9 cellular contexts compared by ENCODE assay signal in genomic region chr18:23574611-23575308, GRCh38. TPM values are rescaled to one million over a fixed set of nuclear protein-coding genes. Genes with fewer than 3 reads are reported as not detected.
A peak's percentile ranks its signal among the peaks of the same experiment; 100 is the strongest.
DNase-seq lines count a peak whose midpoint lies in the region; ATAC-seq and TF ChIP-seq lines count a peak whose summit lies in the region.
"Had no signal": no experiment of that assay in that cellular context is flagged by ENCODE, and none has a peak within 500 bp of the region (broad histone marks: within the 10 kb centered on the region; RNA-seq: fewer than 3 reads in every experiment).

No MANE protein-coding gene starts in this region.

- intact Hi-C loops in activated T-helper 2 cell treated with anti-CD3 and anti-CD28 coated beads, Interferon-gamma antibody, Interleukin-2, Interleukin-4, amounts not matched to agents 10 μg/mL and 5 μg/mL and 100 μg/mL, durations not matched to agents 14 hours and 24 hours and 36 hours (cut with micrococcal nuclease), result no loop called here
- intact Hi-C loops in right lobe of liver (cut with DNase I) (loop anchor here in 1 of 2 donors (10.0 kb wide), 1 partner anchor 50 kb away; no protein-coding TSS in a partner anchor), transverse colon (cut with DNase I; ENCODE audit: low total_unique reads) (no loop called here)

- H3K4me3 Mint-ChIP-seq in activated naive CD4-positive, alpha-beta T cell treated with anti-CD3 and anti-CD28 coated beads, Interleukin-2, amount 10 ng/mL, durations not matched to agents 7 days and 5 days, result peak overlapping the region; percentile 14
- no peak overlapping the region for H3K4me3 Mint-ChIP-seq in activated T-helper 2 cell treated with anti-CD3 and anti-CD28 coated beads, Interferon-gamma antibody, Interleukin-2, Interleukin-4, amounts not matched to agents 10 μg/mL and 5 μg/mL and 100 μg/mL, durations not matched to agents 14 hours and 24 hours and 36 hours (ENCODE audit: low read depth)

- WGBS in right lobe of liver (ENCODE audit: insufficient coverage, low coverage, low lambda C conversion rate, missing lambda C conversion rate), result 68% methylated on average over 2 of the region's 5 CpGs
- WGBS in transverse colon (ENCODE audit: low coverage in 1 of 2), 2 donors, result 53 to 69% methylated on average over 2 to 5 of the region's 5 CpGs

- TF ChIP-seq POLR2A in right lobe of liver (IDR thresholded peaks at IDR 0.05) (no peak), transverse colon (IDR thresholded peaks at IDR 0.05) (no peak)

- TF ChIP-seq EP300 in transverse colon (IDR thresholded peaks at IDR 0.05; ENCODE audit: low read depth), result no peak

- peaks cover 0 to 3% (median 0%) of the 10 kb centered on the region in 4 donors for H3K36me3 ChIP-seq in right lobe of liver
- peaks cover 0 to 13% (median 6%) of the 10 kb centered on the region in 4 donors for H3K36me3 ChIP-seq in transverse colon
- H3K36me3 ChIP-seq in WERI-Rb-1, result no peaks in the 10 kb centered on the region; the same call in 1 of the 2 replicates

- CTCF ChIA-PET in activated naive CD4-positive, alpha-beta T cell treated with anti-CD3 and anti-CD28 coated beads, Interleukin-2, amount 10 ng/mL, durations not matched to agents 7 days and 5 days (lab: Charles Lee), result interaction anchor here (0.9 to 1.4 kb wide), 2 partner anchors 58 to 59 kb away, joined by 3 to 5 read pairs; no protein-coding TSS in a partner anchor

- H3K27ac Mint-ChIP-seq in activated naive CD4-positive, alpha-beta T cell treated with anti-CD3 and anti-CD28 coated beads, Interleukin-2, amount 10 ng/mL, durations not matched to agents 7 days and 5 days, result peak overlapping the region; percentile 89
- H3K27ac Mint-ChIP-seq in activated T-helper 2 cell treated with anti-CD3 and anti-CD28 coated beads, Interferon-gamma antibody, Interleukin-2, Interleukin-4, amounts not matched to agents 10 μg/mL and 5 μg/mL and 100 μg/mL, durations not matched to agents 14 hours and 24 hours and 36 hours, result peak overlapping the region; percentile 77

- TF ChIP-seq CTCF in right lobe of liver (IDR thresholded peaks at IDR 0.05) (no peak), transverse colon (IDR thresholded peaks at IDR 0.05) (no peak), WERI-Rb-1 (IDR thresholded peaks at IDR 0.05; ENCODE audit: low read depth, low read length) (no peak)

- DNase-seq in activated naive CD4-positive, alpha-beta T cell treated with anti-CD3 and anti-CD28 coated beads, Interleukin-2, amount 10 ng/mL, durations not matched to agents 7 days and 5 days, result no peak
- DNase-seq in activated naive CD4-positive, alpha-beta T cell (lab: John Stamatoyannopoulos, UW), result no peak
- DNase-seq in activated T-helper 2 cell treated with anti-CD3 and anti-CD28 coated beads, Interferon-gamma antibody, Interleukin-2, Interleukin-4, amounts not matched to agents 10 μg/mL and 5 μg/mL and 100 μg/mL, durations not matched to agents 14 hours and 24 hours and 36 hours (ENCODE audit: low spot score), result no peak
- DNase-seq in right lobe of liver (no peak), transverse colon (no peak), WERI-Rb-1 (no peak)
- DNase-seq: NCI-H1105 had no signal

- H3K27me3 ChIP-seq in right lobe of liver, result no peaks in the 10 kb centered on the region
- no peaks in the 10 kb centered on the region for H3K27me3 ChIP-seq in transverse colon
- no peaks in the 10 kb centered on the region for H3K27me3 ChIP-seq in WERI-Rb-1 (ENCODE audit: insufficient read depth, low read depth, severe bottlenecking)

- H3K9me3 ChIP-seq in right lobe of liver (no peaks in the 10 kb centered on the region), transverse colon (no peaks in the 10 kb centered on the region), WERI-Rb-1 (ENCODE audit: severe bottlenecking) (no peaks in the 10 kb centered on the region)

- no peak for ATAC-seq in right lobe of liver
- no peak for ATAC-seq in HG02884 (IDR thresholded peaks at IDR 0.05; ENCODE audit: unreplicated experiment)
- no peak for ATAC-seq in HG02759 (IDR thresholded peaks at IDR 0.05; ENCODE audit: unreplicated experiment)

- H3K4me1 Mint-ChIP-seq in activated naive CD4-positive, alpha-beta T cell treated with anti-CD3 and anti-CD28 coated beads, Interleukin-2, amount 10 ng/mL, durations not matched to agents 7 days and 5 days, result peaks cover 59% of the 10 kb centered on the region
- H3K4me1 Mint-ChIP-seq in activated T-helper 2 cell treated with anti-CD3 and anti-CD28 coated beads, Interferon-gamma antibody, Interleukin-2, Interleukin-4, amounts not matched to agents 10 μg/mL and 5 μg/mL and 100 μg/mL, durations not matched to agents 14 hours and 24 hours and 36 hours (ENCODE audit: low read depth), result peaks cover 34% of the 10 kb centered on the region

- H3K4me3 ChIP-seq in right lobe of liver (no peak overlapping the region), transverse colon (no peak overlapping the region), WERI-Rb-1 (ENCODE audit: low read depth, low read length) (no peak overlapping the region)

- peak overlapping the region; percentile 0 to 50 (median 31) for H3K27ac ChIP-seq in right lobe of liver
- peak overlapping the region; percentile 19 to 67 (median 34) for H3K27ac ChIP-seq in transverse colon
- H3K27ac ChIP-seq in WERI-Rb-1, result no peak overlapping the region

- in situ Hi-C loops in transverse colon (cut with MboI; ENCODE audit: low pct_ligation_motif_present in 1 of 4, low pct_unique_long_range_greater_than_20kb in 1 of 4, low sequenced_read_pairs in 3 of 4), result loop anchor here in 1 of 4 donors (5.0 kb wide), 1 partner anchor 52 kb away; no protein-coding TSS in a partner anchor

- H3K9me3 Mint-ChIP-seq in activated naive CD4-positive, alpha-beta T cell treated with anti-CD3 and anti-CD28 coated beads, Interleukin-2, amount 10 ng/mL, durations not matched to agents 7 days and 5 days, result no peaks in the 10 kb centered on the region
- H3K9me3 Mint-ChIP-seq in activated T-helper 2 cell treated with anti-CD3 and anti-CD28 coated beads, Interferon-gamma antibody, Interleukin-2, Interleukin-4, amounts not matched to agents 10 μg/mL and 5 μg/mL and 100 μg/mL, durations not matched to agents 14 hours and 24 hours and 36 hours, result no peaks in the 10 kb centered on the region

- H3K27me3 Mint-ChIP-seq in activated naive CD4-positive, alpha-beta T cell treated with anti-CD3 and anti-CD28 coated beads, Interleukin-2, amount 10 ng/mL, durations not matched to agents 7 days and 5 days, result no peaks in the 10 kb centered on the region
- H3K27me3 Mint-ChIP-seq in activated T-helper 2 cell treated with anti-CD3 and anti-CD28 coated beads, Interferon-gamma antibody, Interleukin-2, Interleukin-4, amounts not matched to agents 10 μg/mL and 5 μg/mL and 100 μg/mL, durations not matched to agents 14 hours and 24 hours and 36 hours (ENCODE audit: low read depth), result no peaks in the 10 kb centered on the region

- peaks cover 53% of the 10 kb centered on the region for H3K36me3 Mint-ChIP-seq in activated naive CD4-positive, alpha-beta T cell treated with anti-CD3 and anti-CD28 coated beads, Interleukin-2, amount 10 ng/mL, durations not matched to agents 7 days and 5 days
- peaks cover 44% of the 10 kb centered on the region for H3K36me3 Mint-ChIP-seq in activated T-helper 2 cell treated with anti-CD3 and anti-CD28 coated beads, Interferon-gamma antibody, Interleukin-2, Interleukin-4, amounts not matched to agents 10 μg/mL and 5 μg/mL and 100 μg/mL, durations not matched to agents 14 hours and 24 hours and 36 hours (ENCODE audit: low read depth)

- H3K4me1 ChIP-seq in right lobe of liver, result peaks cover 0 to 40% (median 6%) of the 10 kb centered on the region in 4 donors
- peaks cover 0 to 29% (median 0%) of the 10 kb centered on the region in 4 donors for H3K4me1 ChIP-seq in transverse colon

RNA-seq across cellular contexts. Expression of gene NPC1, which starts 11.5 kb away (rescaled TPM):
- total RNA-seq in activated T-helper 2 cell treated with anti-CD3 and anti-CD28 coated beads, Interferon-gamma antibody, Interleukin-2, Interleukin-4, amounts not matched to agents 10 μg/mL and 5 μg/mL and 100 μg/mL, durations not matched to agents 14 hours and 24 hours and 36 hours, result 29.0 and 31.4 TPM in 2 replicates
- 10 to 100 TPM; 11.9 to 31.2 (median 20.0) TPM for total RNA-seq in right lobe of liver
- total RNA-seq in transverse colon, result 10 to 100 TPM; 33.6 to 96.1 (median 49.7) TPM
